8 cellular contexts compared by ENCODE assay signal in the genomic region with DNA sequence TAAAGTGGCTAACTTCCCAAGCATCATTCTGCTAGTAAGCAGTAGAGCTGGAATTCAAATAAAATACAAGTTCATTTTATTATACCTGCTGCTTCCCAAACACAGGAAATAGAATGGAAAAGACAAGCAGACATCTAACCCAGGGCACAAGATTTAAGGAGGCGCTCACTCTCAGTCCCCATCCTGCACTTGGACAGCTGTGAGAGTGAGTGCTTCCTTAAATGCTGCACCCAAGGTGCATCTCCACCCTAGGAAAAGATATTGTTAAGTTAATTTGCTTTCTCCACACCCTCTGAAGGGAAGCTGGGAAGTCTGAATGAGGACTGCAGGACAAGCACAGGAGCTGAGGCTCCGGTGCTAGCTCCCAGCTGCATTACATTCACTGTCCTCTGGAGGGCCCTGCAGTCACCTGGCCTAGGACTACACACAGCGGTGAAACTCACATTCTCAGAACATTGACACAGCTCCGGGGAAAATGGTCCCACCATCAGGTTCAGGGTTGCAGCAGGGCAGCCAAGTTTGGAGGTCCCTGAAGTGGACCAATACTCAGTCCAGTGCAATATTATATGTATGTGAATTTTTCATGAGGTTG. TPM values are rescaled to one million over a fixed set of nuclear protein-coding genes. Genes with fewer than 3 reads are reported as not detected.
DNase-seq lines count a peak whose midpoint lies in the region; ATAC-seq lines count a peak whose summit lies in the region.
"Had no signal": no experiment of that assay in that cellular context is flagged by ENCODE, and none has a peak within 500 bp of the region (broad histone marks: within the 10 kb centered on the region; RNA-seq: fewer than 3 reads in every experiment).

No MANE protein-coding gene starts in this region.

- ATAC-seq in HG02970 (IDR thresholded peaks at IDR 0.05; ENCODE audit: low FRiP score, unreplicated experiment): no peak
- ATAC-seq in HG03045 (IDR thresholded peaks at IDR 0.05; ENCODE audit: unreplicated experiment): no peak

- peak; percentile 63 for DNase-seq in ELR (ENCODE audit: low read depth)
- peak; percentile 55 for DNase-seq in HuH-7 (ENCODE audit: low spot score)
- DNase-seq in astrocyte of the hippocampus (ENCODE audit: low read depth, low spot score): peak; percentile 36
- peak; percentile 12 for DNase-seq in myocyte (ENCODE audit: low read depth)
- DNase-seq in MV-4-11 (lab: John Stamatoyannopoulos, UW): no peak

RNA-seq across cellular contexts. Expression of a gene that starts 14.2 kb away (rescaled TPM):
- total RNA-seq in myocyte: 3.5 and 5.9 TPM in 2 replicates
- 63.5 TPM for polyA plus RNA-seq in myocyte (2012)

RNA-seq across cellular contexts. Expression of a gene that starts 33.9 kb away (rescaled TPM):
- total RNA-seq in myocyte: not detected in 2 replicates
- polyA plus RNA-seq in myocyte (2012): 0.13 TPM
- total RNA-seq: urinary bladder had no signal

RNA-seq across cellular contexts. Expression of a gene that starts 58.3 kb away (rescaled TPM):
- 4.1 and 6.1 TPM in 2 replicates for total RNA-seq in myocyte
- 4.4 TPM for polyA plus RNA-seq in myocyte (2012)
